26 cellular contexts compared by ENCODE assay signal in the genomic region with DNA sequence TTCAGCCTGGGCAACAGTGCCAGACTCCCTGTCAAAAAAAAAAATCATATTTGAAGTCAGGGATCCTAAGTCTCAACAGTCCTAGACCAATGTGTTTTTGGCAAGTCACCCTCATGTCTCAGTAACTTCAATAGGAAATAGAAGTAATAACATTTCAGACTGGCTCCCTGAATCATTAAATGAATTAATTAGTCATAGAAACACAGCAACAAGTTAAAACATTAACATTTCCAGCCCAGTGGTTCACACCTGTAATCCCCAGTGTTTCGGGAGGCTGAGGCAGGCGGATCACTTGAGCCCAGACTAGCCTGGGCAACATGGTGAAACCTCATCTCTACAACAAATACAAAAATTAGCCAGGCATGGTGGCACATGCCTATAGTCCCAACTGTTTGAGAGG.
DNase-seq lines count a peak whose midpoint lies in the region; ATAC-seq, FAIRE-seq and TF ChIP-seq lines count a peak whose summit lies in the region.
"Had no signal": no experiment of that assay in that cellular context is flagged by ENCODE, and none has a peak within 500 bp of the region (broad histone marks: within the 10 kb centered on the region; RNA-seq: fewer than 3 reads in every experiment).

No MANE protein-coding gene starts in this region.

- CTCF ChIA-PET in HepG2 (lab: Yijun Ruan, JAX; ENCODE audit: low intra/inter-chr PET ratio, low total read pairs), result no interaction called here

- no TSS peak for BruUV-seq in HepG2 (replicated peaks; lab: Mats Ljungman, UMichigan)

- intact Hi-C loops in HepG2 (cut with micrococcal nuclease; ENCODE audit: unreplicated experiment) (loop anchor here (5.0 kb wide), 1 partner anchor 67 kb away; no protein-coding TSS in a partner anchor), right lobe of liver (cut with DNase I) (no loop called here), thyroid gland (cut with DNase I) (loop anchor here (5.0 kb wide), 1 partner anchor 47 kb away; no protein-coding TSS in a partner anchor)

- H3K4me3 ChIP-seq in HepG2 (replicated peaks in 1 of 3; ENCODE audit: insufficient read depth in 1 of 3, low read depth in 2 of 3, low read length in 3 of 3) (no peak overlapping the region), right lobe of liver (no peak overlapping the region), thyroid gland (replicated peaks in 1 of 3) (no peak overlapping the region)
- H3K4me3 ChIP-seq: A549; BLaER1 treated with 17β-estradiol and CSF1 and Interleukin-3, amounts not matched to agents 10 nM and 100 nM; GM12878; GM23248 had no signal

- H3K79me2 ChIP-seq in HepG2 (ENCODE audit: insufficient read depth, low read length), result no peaks in the 10 kb centered on the region

- H2AFZ ChIP-seq in HepG2 (ENCODE audit: low read length), result no peak overlapping the region
- H2AFZ ChIP-seq: GM23248 had no signal

- no peak for TF ChIP-seq POLR2A in HepG2 (IDR thresholded peaks at IDR 0.05; ENCODE audit: insufficient read depth in 1 of 2, low read depth in 2 of 2, low read length in 2 of 2)
- no peak for TF ChIP-seq POLR2A in right lobe of liver (IDR thresholded peaks at IDR 0.05)
- no peak for TF ChIP-seq POLR2A in thyroid gland (IDR thresholded peaks at IDR 0.05)

- in situ Hi-C loops in HepG2 (cut with HindIII; ENCODE audit: extremely low pct_ligation_motif_present, low pct_unique_long_range_greater_than_20kb), result no loop called here

- peak overlapping the region; percentile 20; the same call in 1 of the 2 replicates for H3K4me2 ChIP-seq in HepG2 (ENCODE audit: low read depth, low read length)
- H3K4me2 ChIP-seq: A549; BLaER1 treated with 17β-estradiol and CSF1 and Interleukin-3, amounts not matched to agents 10 nM and 100 nM had no signal

- H3K9ac ChIP-seq in HepG2 (ENCODE audit: insufficient read depth, low read depth, low read length), result no peak overlapping the region
- H3K9ac ChIP-seq: BLaER1 treated with 17β-estradiol and CSF1 and Interleukin-3, amounts not matched to agents 10 nM and 100 nM; GM23248 had no signal

- DNase-seq in HepG2 (ENCODE audit: low spot score) (no peak), right lobe of liver (no peak), kidney tubule cell (ENCODE audit: low spot score) (peak; percentile 66), thyroid gland (no peak), DMS79 (lab: John Stamatoyannopoulos, UW) (no peak), NCI-H1436 treated with DMSO at 0.1 percent for 48 hours (lab: John Stamatoyannopoulos, UW) (no peak), SW 1271 (lab: John Stamatoyannopoulos, UW) (no peak)
- DNase-seq: 8988T; ACHN; AML-193; BE2C; CD4-positive, alpha-beta T cell; CD8-positive, alpha-beta memory T cell; DMS 273 treated with DMSO at 0.1 percent for 48 hours; EL; GDM1; GM23248; H7; HCEC 1CT had no signal

- H3K27ac ChIP-seq in HepG2 (ENCODE audit: extremely low read length, insufficient read depth, low read length), result no peak overlapping the region
- H3K27ac ChIP-seq in right lobe of liver, result no peak overlapping the region
- H3K27ac ChIP-seq in thyroid gland, result peak overlapping the region in 2 of 3 donors; percentile 27 to 71
- H3K27ac ChIP-seq: A549; BLaER1 treated with 17β-estradiol and CSF1 and Interleukin-3, amounts not matched to agents 10 nM and 100 nM; GM23248 had no signal

- no peaks in the 10 kb centered on the region for H4K20me1 ChIP-seq in HepG2 (ENCODE audit: insufficient read depth, low read length)
- H4K20me1 ChIP-seq: BLaER1 treated with 17β-estradiol and CSF1 and Interleukin-3, amounts not matched to agents 10 nM and 100 nM had no signal

- no peak for TF ChIP-seq EP300 in HepG2 (IDR thresholded peaks at IDR 0.05; ENCODE audit: low read depth in 2 of 2, low read length in 2 of 2)
- no peak for TF ChIP-seq EP300 in HepG2 (CRISPR knock-in tag; IDR thresholded peaks at IDR 0.05; ENCODE audit: borderline replicate concordance)

- H3K36me3 ChIP-seq in HepG2 (replicated peaks in 1 of 2; ENCODE audit: control insufficient read depth in 1 of 2, insufficient read depth in 2 of 2, low read length in 2 of 2), result no peaks in the 10 kb centered on the region
- H3K36me3 ChIP-seq in right lobe of liver, result peaks cover 0 to 12% (median 0%) of the 10 kb centered on the region in 4 donors
- peaks cover 26 to 42% of the 10 kb centered on the region in 2 donors for H3K36me3 ChIP-seq in thyroid gland
- H3K36me3 ChIP-seq: BE2C; BLaER1 treated with 17β-estradiol and CSF1 and Interleukin-3, amounts not matched to agents 10 nM and 100 nM had no signal

- WGBS in HepG2 (ENCODE audit: low lambda C conversion rate), result 100% methylated on average over 2 of the region's 2 CpGs
- 94% methylated on average over 2 of the region's 2 CpGs for WGBS in right lobe of liver (ENCODE audit: insufficient coverage, low coverage, low lambda C conversion rate, missing lambda C conversion rate)
- 89 to 100% methylated on average over 2 of the region's 2 CpGs for WGBS in thyroid gland, 2 donors

- ATAC-seq in HepG2 (no peak), right lobe of liver (no peak), esophagus mucosa (peak; percentile 78)
- ATAC-seq: A549, GM12878 had no signal

- FAIRE-seq in HepG2 (lab: Jason Lieb, UNC), result no peak
- FAIRE-seq: A549, D721Med, GM12878, GM19239, H1 had no signal

- TF ChIP-seq CTCF in HepG2 (CRISPR knock-in tag; IDR thresholded peaks at IDR 0.05), result no peak
- no peak for TF ChIP-seq CTCF in right lobe of liver (IDR thresholded peaks at IDR 0.05)
- no peak for TF ChIP-seq CTCF in thyroid gland (IDR thresholded peaks at IDR 0.05)

- H3K27me3 ChIP-seq in HepG2 (ENCODE audit: control insufficient read depth in 1 of 2, insufficient read depth in 2 of 2, low read length in 2 of 2) (no peaks in the 10 kb centered on the region), right lobe of liver (no peaks in the 10 kb centered on the region), thyroid gland (no peaks in the 10 kb centered on the region)
- H3K27me3 ChIP-seq: BLaER1 treated with 17β-estradiol and CSF1 and Interleukin-3, amounts not matched to agents 10 nM and 100 nM had no signal

- peaks cover 18% of the 10 kb centered on the region for H3K4me1 ChIP-seq in HepG2 (ENCODE audit: insufficient read depth, low read length)
- H3K4me1 ChIP-seq in right lobe of liver, result peaks cover 0 to 7% (median 0%) of the 10 kb centered on the region in 4 donors
- H3K4me1 ChIP-seq in thyroid gland, result peaks cover 12 to 26% of the 10 kb centered on the region in 2 donors
- H3K4me1 ChIP-seq: A549; BE2C; BLaER1 treated with 17β-estradiol and CSF1 and Interleukin-3, amounts not matched to agents 10 nM and 100 nM had no signal

- no peaks in the 10 kb centered on the region for H3K9me3 ChIP-seq in HepG2 (ENCODE audit: low read length)
- H3K9me3 ChIP-seq in right lobe of liver, result no peaks in the 10 kb centered on the region
- no peaks in the 10 kb centered on the region for H3K9me3 ChIP-seq in thyroid gland
- H3K9me3 ChIP-seq: BE2C had no signal

- no peak for TF ChIP-seq RAD21 in HepG2 (CRISPR knock-in tag; IDR thresholded peaks at IDR 0.05)

- POLR2A ChIA-PET in HepG2 (lab: Yijun Ruan, JAX), result no interaction called here

TF ChIP-seq in HepG2, 621 proteins besides CTCF, POLR2A, EP300 and RAD21:
- TF ChIP-seq POLR2AphosphoS5 (IDR thresholded peaks at IDR 0.05; ENCODE audit: low read depth, low read length) (no peak), GFI1 (CRISPR knock-in tag; IDR thresholded peaks at IDR 0.05; ENCODE audit: borderline replicate concordance) (peak; percentile 49; the same call in 1 of the 2 replicates)

Comparison
In these comparisons a context has a peak if more than half of its experiments do, and no peak if none do; other contexts are left out.
1. intact Hi-C loops: an anchor here in HepG2 (5.0 kb wide) and thyroid gland (5.0 kb wide); none called in right lobe of liver.
2. H3K27ac ChIP-seq: peak in thyroid gland (2 of 3); none in HepG2 (single experiment) and right lobe of liver (0 of 3).